ENCODE assay signal across 8 cellular contexts in genomic region chr1:80656011-80656627, GRCh38.
DNase-seq lines count a peak whose midpoint lies in the region; ATAC-seq and TF ChIP-seq lines count a peak whose summit lies in the region.

No MANE protein-coding gene starts in this region.

- H3K36me3 ChIP-seq in GM23338 (ENCODE audit: insufficient read depth): no peaks in the 10 kb centered on the region
- no peaks in the 10 kb centered on the region for H3K36me3 ChIP-seq in fibroblast of lung (ENCODE audit: control insufficient read depth, insufficient read depth, low read length)
- no peaks in the 10 kb centered on the region for H3K36me3 ChIP-seq in right atrium auricular region
- no peaks in the 10 kb centered on the region for H3K36me3 ChIP-seq in osteoblast (ENCODE audit: insufficient read depth, low read length)

- H3K9me2 ChIP-seq in GM23338 (ENCODE audit: insufficient read depth): no peaks in the 10 kb centered on the region

- H3K4me1 Mint-ChIP-seq in GM23338: peaks cover 27% of the 10 kb centered on the region

- no peaks in the 10 kb centered on the region for H3K9me3 Mint-ChIP-seq in GM23338

- H3F3A ChIP-seq in GM23338 (replicated peaks; ENCODE audit: low read depth): no peaks in the 10 kb centered on the region

- no peak overlapping the region for H3K27ac ChIP-seq in GM23338 (ENCODE audit: low read depth)
- H3K27ac ChIP-seq in fibroblast of lung (ENCODE audit: insufficient read depth, low read length): no peak overlapping the region
- no peak overlapping the region for H3K27ac ChIP-seq in right atrium auricular region
- H3K27ac ChIP-seq in osteoblast (ENCODE audit: low read depth, low read length): no peak overlapping the region

- H3K4me3 Mint-ChIP-seq in GM23338: no peak overlapping the region

- TF ChIP-seq CTCF in GM12873 (IDR thresholded peaks at IDR 0.05; ENCODE audit: insufficient read depth, low read depth, low read length, missing control alignments): peak; percentile 61
- peak; percentile 43 to 68 for TF ChIP-seq CTCF in GM23338 (conservative IDR thresholded peaks at IDR 0.05; ENCODE audit: low read depth in 2 of 2)
- peak in 1 of 2 donors; percentile 45 for TF ChIP-seq CTCF in fibroblast of lung (conservative IDR thresholded peaks at IDR 0.05 in 1 of 2, IDR thresholded peaks at IDR 0.05 in 1 of 2; ENCODE audit: low read depth in 1 of 2, low read length in 2 of 2)
- TF ChIP-seq CTCF in right atrium auricular region (IDR thresholded peaks at IDR 0.05): no peak
- no peak for TF ChIP-seq CTCF in osteoblast (IDR thresholded peaks at IDR 0.05; ENCODE audit: extremely low read depth, low read depth, low read length)

- ATAC-seq in GM23338: peak; percentile 92
- ATAC-seq in activated CD4-positive, CD25-positive, alpha-beta regulatory T cell treated with anti-CD3 and anti-CD28 coated beads, Interleukin-2, amount 50 U/mL, for 24 hours: no peak
- ATAC-seq in left ventricle myocardium superior: no peak

- no peaks in the 10 kb centered on the region for H4K20me1 ChIP-seq in GM23338 (replicated peaks; ENCODE audit: insufficient read depth)
- H4K20me1 ChIP-seq in fibroblast of lung (ENCODE audit: control insufficient read depth, extremely low read depth, insufficient read depth, low read length): no peaks in the 10 kb centered on the region
- no peaks in the 10 kb centered on the region for H4K20me1 ChIP-seq in osteoblast (ENCODE audit: insufficient read depth, low read length)

- no peaks in the 10 kb centered on the region; the same call in 2 of the 3 replicates for H3K36me3 Mint-ChIP-seq in GM23338 (ENCODE audit: low read depth)

- H3K27me3 ChIP-seq in GM23338 (ENCODE audit: insufficient read depth): no peaks in the 10 kb centered on the region
- no peaks in the 10 kb centered on the region for H3K27me3 ChIP-seq in fibroblast of lung (ENCODE audit: control insufficient read depth, insufficient read depth, low read length)
- no peaks in the 10 kb centered on the region for H3K27me3 ChIP-seq in right atrium auricular region
- H3K27me3 ChIP-seq in osteoblast (ENCODE audit: insufficient read depth, low read length): no peaks in the 10 kb centered on the region

- DNase-seq in GM23338 (ENCODE audit: low spot score): peak; percentile 71
- peak; percentile 20 for DNase-seq in NCI-H1105 treated with DMSO at 0.1 percent for 48 hours (lab: John Stamatoyannopoulos, UW)
- DNase-seq in fibroblast of lung (ENCODE audit: low read depth in 2 of 2): peak; percentile 2 to 39
- no peak for DNase-seq in right atrium auricular region (ENCODE audit: low spot score)
- DNase-seq in osteoblast (ENCODE audit: insufficient read length, low spot score, missing footprints): no peak
- DNase-seq in left ventricle myocardium superior: no peak

- H3K4me3 ChIP-seq in GM23338: no peak overlapping the region
- H3K4me3 ChIP-seq in fibroblast of lung (replicated peaks in 1 of 4; ENCODE audit: control extremely low read depth in 1 of 4, insufficient read depth in 1 of 4, low read depth in 3 of 4, low read length in 4 of 4): no peak overlapping the region
- no peak overlapping the region for H3K4me3 ChIP-seq in right atrium auricular region
- H3K4me3 ChIP-seq in osteoblast (ENCODE audit: insufficient read depth, low read length): no peak overlapping the region

- H3K79me2 ChIP-seq in GM23338 (replicated peaks; ENCODE audit: insufficient read depth) (no peaks in the 10 kb centered on the region), fibroblast of lung (ENCODE audit: control insufficient read depth, insufficient read depth, low read length) (no peaks in the 10 kb centered on the region), osteoblast (ENCODE audit: insufficient read depth, low read length) (no peaks in the 10 kb centered on the region)

- intact Hi-C loops in left ventricle myocardium superior (cut with micrococcal nuclease): no loop called here

- H3K4me1 ChIP-seq in GM23338 (ENCODE audit: insufficient read depth) (peaks cover 22% of the 10 kb centered on the region), fibroblast of lung (ENCODE audit: control insufficient read depth, extremely low read depth, insufficient read depth, low read length) (no peaks in the 10 kb centered on the region), right atrium auricular region (no peaks in the 10 kb centered on the region), osteoblast (ENCODE audit: insufficient read depth, low read length) (no peaks in the 10 kb centered on the region)

- peaks cover 4% of the 10 kb centered on the region for H3K27me3 Mint-ChIP-seq in GM23338 (ENCODE audit: insufficient read depth, low read depth, poor library complexity)

- peak overlapping the region; percentile 69; the same call in 1 of the 2 replicates for H3K27ac Mint-ChIP-seq in GM23338

- H3K9me3 ChIP-seq in fibroblast of lung (ENCODE audit: control insufficient read depth, insufficient read depth, low read depth, low read length) (no peaks in the 10 kb centered on the region), right atrium auricular region (no peaks in the 10 kb centered on the region), osteoblast (ENCODE audit: low read depth, low read length) (peaks cover 3% of the 10 kb centered on the region)

- H2AFZ ChIP-seq in GM23338: no peak overlapping the region
- no peak overlapping the region for H2AFZ ChIP-seq in fibroblast of lung (ENCODE audit: low read length)
- no peak overlapping the region for H2AFZ ChIP-seq in osteoblast (ENCODE audit: low read length)

- H3K4me2 ChIP-seq in GM23338 (no peak overlapping the region), fibroblast of lung (ENCODE audit: extremely low read depth, insufficient read depth, low read length) (no peak overlapping the region), osteoblast (ENCODE audit: insufficient read depth, low read length) (no peak overlapping the region)

- H3K9ac ChIP-seq in fibroblast of lung (ENCODE audit: insufficient read depth, low read length): no peak overlapping the region

TF ChIP-seq in GM23338, 12 proteins besides CTCF, POLR2A, EP300 and RAD21 (continues in another document):
- TF ChIP-seq CREB1 (CRISPR knock-in tag; IDR thresholded peaks at IDR 0.05; ENCODE audit: low read depth) (no peak), JUNB (IDR thresholded peaks at IDR 0.05; ENCODE audit: unreplicated experiment) (no peak), ZNF331 (CRISPR knock-in tag; IDR thresholded peaks at IDR 0.05; ENCODE audit: low read depth) (no peak), ZNF114 (CRISPR knock-in tag; IDR thresholded peaks at IDR 0.05) (no peak), NANOG (IDR thresholded peaks at IDR 0.05; ENCODE audit: borderline replicate concordance) (no peak), EZH2 (IDR thresholded peaks at IDR 0.05; ENCODE audit: low read depth, unreplicated experiment) (no peak), ZNF462 (CRISPR knock-in tag; IDR thresholded peaks at IDR 0.05) (no peak)

Comparison
In these comparisons a context has a peak if more than half of its experiments do, and no peak if none do; other contexts are left out.
1. CTCF ChIP-seq: peak in GM12873 (single experiment) and GM23338 (2 of 2); none in right atrium auricular region (0 of 2) and osteoblast (single experiment).
2. DNase-seq: peak in GM23338 (single experiment), NCI-H1105 treated with DMSO at 0.1 percent for 48 hours (single experiment) and fibroblast of lung (2 of 2); none in right atrium auricular region (single experiment), osteoblast (single experiment) and left ventricle myocardium superior (single experiment).